In the genomic region with DNA sequence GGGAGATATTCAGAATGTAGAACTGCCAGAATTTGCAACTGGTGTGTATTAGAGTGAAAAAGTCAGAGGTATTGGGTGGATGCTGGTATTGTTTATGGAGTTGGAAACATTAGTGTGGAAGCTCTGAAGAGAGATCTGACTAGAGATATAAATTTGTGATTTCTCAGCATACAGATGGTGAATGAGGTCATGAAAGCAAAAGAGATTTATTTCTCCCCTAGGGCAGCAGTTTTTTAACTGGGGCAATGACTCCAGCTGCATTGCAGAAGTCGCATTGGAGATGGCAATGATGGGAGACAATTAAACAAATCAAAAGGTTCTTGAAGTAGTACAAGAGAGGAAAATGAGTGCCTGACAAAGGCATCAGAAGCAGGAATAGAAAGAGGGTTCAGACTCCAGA, we compare ENCODE assay signal across 16 cellular contexts.
"Had no signal": no experiment of that assay in that cellular context is flagged by ENCODE, and none has a peak within 500 bp of the region (broad histone marks: within the 10 kb centered on the region; RNA-seq: fewer than 3 reads in every experiment).

No MANE protein-coding gene starts in this region.

- DNase-seq: islet precursor cell; left ventricle myocardium inferior; mesendoderm; naive B cell; natural killer cell; nephron progenitor cell; occipital lobe; right lobe of liver; stimulated activated CD4-positive, alpha-beta T cell treated with anti-CD3 and anti-CD28 coated beads, Interleukin-1b, Interleukin-23, amount 100 ng/mL, for 48 hours; stimulated activated CD4-positive, alpha-beta T cell treated with anti-CD3 and anti-CD28 coated beads, Interleukin-2, amount 100 ng/mL, for 48 hours; stimulated activated CD4-positive, alpha-beta T cell treated with anti-CD3 and anti-CD28 coated beads, Interleukin-4, amount 100 ng/mL, for 4 hours; stimulated activated CD8-positive, alpha-beta memory T cell treated with anti-CD3 and anti-CD28 coated beads, Interleukin-4, amount 100 ng/mL, for 48 hours; stimulated activated naive CD4-positive, alpha-beta T cell treated with Interleukin-2 at 50 U/mL for 16 hours; stimulated activated naive CD8-positive, alpha-beta T cell treated with anti-CD3 and anti-CD28 coated beads, Interleukin-15, amount 100 ng/mL, for 72 hours; substantia nigra; uterus had no signal

- ATAC-seq: natural killer cell; right lobe of liver; stimulated activated naive CD8-positive, alpha-beta T cell treated with anti-CD3 and anti-CD28 coated beads, Interleukin-15, amount 100 ng/mL, for 72 hours had no signal
